23 cellular contexts compared by ENCODE assay signal in genomic region chr14:33931439-33931838, GRCh38.
"Had no signal": no experiment of that assay in that cellular context is flagged by ENCODE, and none has a peak within 500 bp of the region (broad histone marks: within the 10 kb centered on the region; RNA-seq: fewer than 3 reads in every experiment).

No MANE protein-coding gene starts in this region.

- DNase-seq: activated CD4-positive, alpha-beta T cell treated with anti-CD3 and anti-CD28 coated beads, Interleukin-2, amount 10 ng/mL, durations not matched to agents 24 days and 14 days; activated CD8-positive, alpha-beta memory T cell treated with anti-CD3 and anti-CD28 coated beads, Interleukin-2, amount 10 ng/mL, durations not matched to agents 7 days and 5 days; activated CD8-positive, alpha-beta T cell treated with anti-CD3 and anti-CD28 coated beads for 36 hours; activated gamma-delta T cell treated with Interleukin-2 at 50 U/mL for 16 hours; anterior cingulate cortex; body of pancreas; caudate nucleus; dorsolateral prefrontal cortex; foreskin keratinocyte; left lung; midbrain; nephron progenitor cell; nucleus accumbens; small intestine; stimulated activated CD4-positive, alpha-beta T cell treated with anti-CD3 and anti-CD28 coated beads, Interleukin-15, amount 100 ng/mL, for 24 hours; transverse colon had no signal

- H3K36me3 ChIP-seq: left lung had no signal

- H3K27me3 ChIP-seq: body of pancreas, dorsolateral prefrontal cortex, foreskin keratinocyte, left lung, transverse colon had no signal

- H3K9ac ChIP-seq: parathyroid adenoma had no signal

- H3K27ac Mint-ChIP-seq: activated CD4-positive, alpha-beta T cell treated with anti-CD3 and anti-CD28 coated beads, Interleukin-2, amount 10 ng/mL, durations not matched to agents 24 days and 14 days; activated CD8-positive, alpha-beta memory T cell treated with anti-CD3 and anti-CD28 coated beads, Interleukin-2, amount 10 ng/mL, durations not matched to agents 7 days and 5 days; activated CD8-positive, alpha-beta T cell treated with anti-CD3 and anti-CD28 coated beads for 36 hours; activated naive CD4-positive, alpha-beta T cell treated with anti-CD3 and anti-CD28 coated beads, Interleukin-2, amount 50 U/mL, for 24 hours; activated T-helper 1 cell treated with anti-CD3 and anti-CD28 coated beads, Interleukin-12 subunit alpha, Interleukin-12 subunit beta, Interleukin-2, Interleukin-4 antibody, amounts not matched to agents 30 ng/mL and 10 ng/mL and 1 ng/mL, durations not matched to agents 14 hours and 24 hours and 36 hours; nephron progenitor cell; stimulated activated memory B cell treated with anti-CD40 and anti-IgM and Interleukin-4, amounts not matched to agents 10 μg/mL and 1 μg/mL and 100 μg/mL, for 72 hours had no signal

- H3K27me3 Mint-ChIP-seq: activated CD4-positive, alpha-beta T cell treated with anti-CD3 and anti-CD28 coated beads, Interleukin-2, amount 10 ng/mL, durations not matched to agents 24 days and 14 days; activated CD8-positive, alpha-beta memory T cell treated with anti-CD3 and anti-CD28 coated beads, Interleukin-2, amount 10 ng/mL, durations not matched to agents 7 days and 5 days; activated CD8-positive, alpha-beta T cell treated with anti-CD3 and anti-CD28 coated beads for 36 hours; activated naive CD4-positive, alpha-beta T cell treated with anti-CD3 and anti-CD28 coated beads, Interleukin-2, amount 50 U/mL, for 24 hours; stimulated activated memory B cell treated with anti-CD40 and anti-IgM and Interleukin-4, amounts not matched to agents 10 μg/mL and 1 μg/mL and 100 μg/mL, for 72 hours had no signal

- FAIRE-seq: small intestine, urothelium cell line had no signal

- ATAC-seq: activated CD4-positive, CD25-positive, alpha-beta regulatory T cell treated with anti-CD3 and anti-CD28 coated beads, Interleukin-2, amount 50 U/mL, for 24 hours; activated CD8-positive, alpha-beta memory T cell treated with anti-CD3 and anti-CD28 coated beads, Interleukin-2, amount 10 ng/mL, durations not matched to agents 7 days and 5 days; activated CD8-positive, alpha-beta T cell treated with anti-CD3 and anti-CD28 coated beads for 36 hours; body of pancreas; foreskin keratinocyte; left lung; sciatic nerve; stimulated activated memory B cell treated with anti-CD40 and anti-IgM and Interleukin-4, amounts not matched to agents 10 μg/mL and 1 μg/mL and 100 μg/mL, for 72 hours had no signal

- H3K9me3 ChIP-seq: body of pancreas, left lung, transverse colon had no signal

- H3K4me3 ChIP-seq: body of pancreas, dorsolateral prefrontal cortex, left lung, transverse colon had no signal

- H3K4me3 Mint-ChIP-seq: activated CD4-positive, alpha-beta T cell treated with anti-CD3 and anti-CD28 coated beads, Interleukin-2, amount 10 ng/mL, durations not matched to agents 24 days and 14 days; activated CD8-positive, alpha-beta memory T cell treated with anti-CD3 and anti-CD28 coated beads, Interleukin-2, amount 10 ng/mL, durations not matched to agents 7 days and 5 days; activated CD8-positive, alpha-beta T cell treated with anti-CD3 and anti-CD28 coated beads for 36 hours; activated naive CD4-positive, alpha-beta T cell treated with anti-CD3 and anti-CD28 coated beads, Interleukin-2, amount 50 U/mL, for 24 hours; activated T-helper 1 cell treated with anti-CD3 and anti-CD28 coated beads, Interleukin-12 subunit alpha, Interleukin-12 subunit beta, Interleukin-2, Interleukin-4 antibody, amounts not matched to agents 30 ng/mL and 10 ng/mL and 1 ng/mL, durations not matched to agents 14 hours and 24 hours and 36 hours; nephron progenitor cell; stimulated activated memory B cell treated with anti-CD40 and anti-IgM and Interleukin-4, amounts not matched to agents 10 μg/mL and 1 μg/mL and 100 μg/mL, for 72 hours had no signal

- H3K79me2 ChIP-seq: parathyroid adenoma had no signal

- H3K27ac ChIP-seq: body of pancreas, foreskin keratinocyte, left lung, parathyroid adenoma, transverse colon had no signal

- H3K4me1 ChIP-seq: body of pancreas, foreskin keratinocyte, left lung had no signal

- H3K9me3 Mint-ChIP-seq: activated CD8-positive, alpha-beta T cell treated with anti-CD3 and anti-CD28 coated beads for 36 hours; activated naive CD4-positive, alpha-beta T cell treated with anti-CD3 and anti-CD28 coated beads, Interleukin-2, amount 50 U/mL, for 24 hours; activated T-helper 1 cell treated with anti-CD3 and anti-CD28 coated beads, Interleukin-12 subunit alpha, Interleukin-12 subunit beta, Interleukin-2, Interleukin-4 antibody, amounts not matched to agents 30 ng/mL and 10 ng/mL and 1 ng/mL, durations not matched to agents 14 hours and 24 hours and 36 hours; nephron progenitor cell had no signal

- H3K36me3 Mint-ChIP-seq: activated CD8-positive, alpha-beta memory T cell treated with anti-CD3 and anti-CD28 coated beads, Interleukin-2, amount 10 ng/mL, durations not matched to agents 7 days and 5 days; activated naive CD4-positive, alpha-beta T cell treated with anti-CD3 and anti-CD28 coated beads, Interleukin-2, amount 50 U/mL, for 24 hours; stimulated activated memory B cell treated with anti-CD40 and anti-IgM and Interleukin-4, amounts not matched to agents 10 μg/mL and 1 μg/mL and 100 μg/mL, for 72 hours had no signal

- H3K4me1 Mint-ChIP-seq: activated CD8-positive, alpha-beta memory T cell treated with anti-CD3 and anti-CD28 coated beads, Interleukin-2, amount 10 ng/mL, durations not matched to agents 7 days and 5 days; activated naive CD4-positive, alpha-beta T cell treated with anti-CD3 and anti-CD28 coated beads, Interleukin-2, amount 50 U/mL, for 24 hours; stimulated activated memory B cell treated with anti-CD40 and anti-IgM and Interleukin-4, amounts not matched to agents 10 μg/mL and 1 μg/mL and 100 μg/mL, for 72 hours had no signal

- H2AFZ ChIP-seq: parathyroid adenoma had no signal
